ENCODE assay signal across 10 cellular contexts in genomic region chr6:37324131-37325033, GRCh38. TPM values are rescaled to one million over a fixed set of nuclear protein-coding genes. Genes with fewer than 3 reads are reported as not detected.
DNase-seq lines count a peak whose midpoint lies in the region; ATAC-seq, FAIRE-seq and TF ChIP-seq lines count a peak whose summit lies in the region.
"Had no signal": no experiment of that assay in that cellular context is flagged by ENCODE, and none has a peak within 500 bp of the region (broad histone marks: within the 10 kb centered on the region; RNA-seq: fewer than 3 reads in every experiment).

No MANE protein-coding gene starts in this region.

- H3K9me3 Mint-ChIP-seq in naive thymus-derived CD4-positive, alpha-beta T cell, result peaks cover 0 to 1% (median 0%) of the 10 kb centered on the region in 11 donors
- H3K9me3 Mint-ChIP-seq: memory B cell had no signal

- POLR2A ChIA-PET in GM12878 (lab: Charles Lee), result interaction anchor here (0.7 kb wide), 1 partner anchor 1377 kb away, joined by 6 read pairs; no protein-coding TSS in a partner anchor
- POLR2A ChIA-PET in naive thymus-derived CD4-positive, alpha-beta T cell (lab: Charles Lee), result no interaction called here

- no peak for TF ChIP-seq POLR2A in GM12878 (IDR thresholded peaks at IDR 0.05; ENCODE audit: low read depth, low read length)

- H3K27ac ChIP-seq in GM12878 (ENCODE audit: control insufficient read depth, insufficient read depth), result no peak overlapping the region
- H3K27ac ChIP-seq in naive thymus-derived CD4-positive, alpha-beta T cell (ENCODE audit: low read depth, low read length), result no peak overlapping the region
- H3K27ac ChIP-seq: VCaP had no signal

- intact Hi-C loops in GM12878 (cut with micrococcal nuclease; ENCODE audit: unreplicated experiment), result loop anchor here (2.0 to 10.0 kb wide), 2 partner anchors 240 to 368 kb away; no protein-coding TSS in a partner anchor
- intact Hi-C loops in naive thymus-derived CD4-positive, alpha-beta T cell (cut with micrococcal nuclease), result loop anchor here (1.0 to 10.0 kb wide), 10 partner anchors 30 to 1348 kb away; partner anchors contain the start of gene CMTR1 (in 1 of the 2)

- no peak overlapping the region for H2AFZ ChIP-seq in GM12878 (ENCODE audit: control insufficient read depth, low read depth, low read length)

- no peaks in the 10 kb centered on the region for H3K9me3 ChIP-seq in GM12878 (replicated peaks; ENCODE audit: control insufficient read depth, insufficient read depth, low read length)
- H3K9me3 ChIP-seq in naive thymus-derived CD4-positive, alpha-beta T cell (ENCODE audit: control insufficient read depth in 2 of 3, low read length in 3 of 3), result no peaks in the 10 kb centered on the region

- H4K20me1 ChIP-seq in GM12878 (ENCODE audit: control insufficient read depth, insufficient read depth), result no peaks in the 10 kb centered on the region

- no peak for FAIRE-seq in GM12878 (lab: Jason Lieb, UNC)

- H3K36me3 ChIP-seq in GM12878 (ENCODE audit: control insufficient read depth in 2 of 2, insufficient read depth in 2 of 2, low read length in 1 of 2), result peaks cover 0 to 10% of the 10 kb centered on the region in 2 experiments; a peak in 3 of 4 replicates
- H3K36me3 ChIP-seq in naive thymus-derived CD4-positive, alpha-beta T cell (ENCODE audit: control insufficient read depth in 2 of 3, insufficient read depth in 3 of 3, low read length in 3 of 3), result peaks cover 0 to 25% (median 4%) of the 10 kb centered on the region in 3 experiments

- H3K27me3 ChIP-seq in GM12878 (replicated peaks in 1 of 2; ENCODE audit: control insufficient read depth in 2 of 2, insufficient read depth in 2 of 2, low read length in 1 of 2), result no peaks in the 10 kb centered on the region
- H3K27me3 ChIP-seq in naive thymus-derived CD4-positive, alpha-beta T cell (ENCODE audit: control insufficient read depth in 2 of 2, insufficient read depth in 2 of 2, low read length in 2 of 2), result no peaks in the 10 kb centered on the region

- no peak overlapping the region for H3K9ac ChIP-seq in GM12878 (ENCODE audit: control insufficient read depth, insufficient read depth, low read length)

- DNase-seq in ELR (ENCODE audit: low read depth) (peak; percentile 91), NCI-H226 (peak; percentile 6), GM12878 (ENCODE audit: low read depth, low spot score) (no peak), NCI-H82 (lab: John Stamatoyannopoulos, UW) (no peak), SIG-M5 (lab: John Stamatoyannopoulos, UW) (no peak)
- no peak for DNase-seq in naive thymus-derived CD4-positive, alpha-beta T cell
- DNase-seq in effector CD4-positive, alpha-beta T cell, result no peak

- no peak overlapping the region for H3K4me3 ChIP-seq in GM12878
- H3K4me3 ChIP-seq in naive thymus-derived CD4-positive, alpha-beta T cell (ENCODE audit: low read length), result no peak overlapping the region

- SMC1A ChIA-PET in GM12878 (lab: Charles Lee; ENCODE audit: uncharacterized antibody, unreplicated experiment), result interaction anchor here (0.6 to 1.5 kb wide), 5 partner anchors 10 to 519 kb away, joined by 3 to 4 read pairs (median 3); no protein-coding TSS in a partner anchor

- H3K27me3 Mint-ChIP-seq in naive thymus-derived CD4-positive, alpha-beta T cell, result no peaks in the 10 kb centered on the region
- H3K27me3 Mint-ChIP-seq: memory B cell had no signal

- no peak overlapping the region for H3K4me3 Mint-ChIP-seq in naive thymus-derived CD4-positive, alpha-beta T cell
- H3K4me3 Mint-ChIP-seq: memory B cell had no signal

- in situ Hi-C loops in GM12878 (cut with MboI), result loop anchor here (5.0 kb wide), 1 partner anchor 368 kb away; no protein-coding TSS in a partner anchor

- no TSS peak for BruUV-seq in GM12878 (replicated peaks; lab: Mats Ljungman, UMichigan)

- ATAC-seq in GM12878 (no peak), HG03521 (IDR thresholded peaks at IDR 0.05; ENCODE audit: unreplicated experiment) (no peak)
- ATAC-seq in naive thymus-derived CD4-positive, alpha-beta T cell, result no peak

- TF ChIP-seq CTCF in GM12878 (IDR thresholded peaks at IDR 0.05 in 2 of 3, conservative IDR thresholded peaks at IDR 0.05 in 1 of 3; ENCODE audit: control insufficient read depth in 2 of 3, extremely low read depth in 1 of 3, insufficient read depth in 1 of 3, low read depth in 3 of 3, low read length in 3 of 3), result no peak

- RAD21 ChIA-PET in GM12878 (lab: Charles Lee; ENCODE audit: unreplicated experiment), result interaction anchor here (0.7 to 1.7 kb wide), 8 partner anchors 10 to 368 kb away, joined by 3 to 10 read pairs (median 4); no protein-coding TSS in a partner anchor

- peaks cover 0 to 4% (median 3%) of the 10 kb centered on the region in 5 donors for H3K36me3 Mint-ChIP-seq in naive thymus-derived CD4-positive, alpha-beta T cell

- no peak for TF ChIP-seq RAD21 in GM12878 (IDR thresholded peaks at IDR 0.05; ENCODE audit: insufficient read depth, low read depth, low read length)

- peak overlapping the region in 5 of 9 donors; percentile 2 to 48 (median 11) for H3K27ac Mint-ChIP-seq in naive thymus-derived CD4-positive, alpha-beta T cell
- H3K27ac Mint-ChIP-seq: memory B cell had no signal

- no peaks in the 10 kb centered on the region for H3K4me1 ChIP-seq in GM12878 (ENCODE audit: control insufficient read depth, insufficient read depth, low read length)
- H3K4me1 ChIP-seq in naive thymus-derived CD4-positive, alpha-beta T cell (ENCODE audit: control insufficient read depth in 2 of 2, insufficient read depth in 2 of 2, low read length in 2 of 2), result no peaks in the 10 kb centered on the region

- CTCF ChIA-PET in GM12878 (lab: Yijun Ruan, JAX), result interaction anchor here (1.1 to 3.7 kb wide), 11 partner anchors 8 to 375 kb away, joined by 3 to 61 read pairs (median 6); partner anchors contain the start of gene CMTR1
- CTCF ChIA-PET in naive thymus-derived CD4-positive, alpha-beta T cell (lab: Charles Lee), result interaction anchor here (0.6 to 1.7 kb wide), 3 partner anchors 170 to 368 kb away, joined by 4 to 17 read pairs (median 6); no protein-coding TSS in a partner anchor

- WGBS in GM12878 (ENCODE audit: insufficient coverage, insufficient replicate concordance, low lambda C conversion rate, missing lambda C conversion rate), result 31% methylated on average over 4 of the region's 4 CpGs

- TF ChIP-seq EP300 in GM12878 (IDR thresholded peaks at IDR 0.05; ENCODE audit: borderline replicate concordance in 1 of 2, control insufficient read depth in 1 of 2, low read depth in 2 of 2, low read length in 2 of 2), result no peak

- H3K4me2 ChIP-seq in GM12878 (ENCODE audit: control insufficient read depth, insufficient read depth), result no peak overlapping the region

- peaks cover 0 to 16% (median 4%) of the 10 kb centered on the region in 7 donors for H3K4me1 Mint-ChIP-seq in naive thymus-derived CD4-positive, alpha-beta T cell

- H3K79me2 ChIP-seq in GM12878 (ENCODE audit: control insufficient read depth, insufficient read depth, low read length), result no peaks in the 10 kb centered on the region

TF ChIP-seq in GM12878, 131 proteins besides CTCF, POLR2A, EP300 and RAD21 (continues in another document):
- TF ChIP-seq NR2C1 (IDR thresholded peaks at IDR 0.05) (no peak), CHD2 (IDR thresholded peaks at IDR 0.05; ENCODE audit: borderline replicate concordance, low read depth, low read length) (no peak), USF1 (IDR thresholded peaks at IDR 0.05; ENCODE audit: borderline replicate concordance, extremely low read length, insufficient read depth, low read depth, low read length) (no peak), BCL3 (IDR thresholded peaks at IDR 0.05; ENCODE audit: borderline replicate concordance, insufficient read depth, low read depth, low read length, poor library complexity, severe bottlenecking) (peak; percentile 63), ZBED1 (IDR thresholded peaks at IDR 0.05; ENCODE audit: borderline replicate concordance) (no peak)

RNA-seq across cellular contexts. Expression of gene RNF8, which starts 29.4 kb away (rescaled TPM):
- 33.3 and 35.6 TPM in 2 replicates for total RNA-seq in GM12878 (2013; cell fraction: nucleolus; rRNA removed)
- total RNA-seq in GM12878 (2014; rRNA removed) (19.3 and 21.6 TPM in 2 replicates), GM12878 (2014; rRNA removed; fragmentation: Illumina TruSeq; extraction: Trizol) (25.1 and 30.0 TPM in 2 replicates), GM12878 (2021) (19.2 and 20.7 TPM in 2 replicates)
- polyA plus RNA-seq in GM12878 (2011; ENCODE audit: low read depth), result 13.4 TPM
- polyA plus RNA-seq in GM12878 (2011; rRNA removed) (27.1 and 30.4 TPM in 2 replicates), GM12878 (2014; fragmentation: Illumina TruSeq; extraction: Trizol) (25.2 and 35.6 TPM in 2 replicates), GM12878 (2014; fragmentation: Nextera tagmentation; extraction: Ambion mirVana) (10 to 100 TPM in 1 of 2 experiments, 1 to 10 TPM in 1; 7.8 to 12.3 TPM), GM12878 (2014; rRNA removed) (21.8 and 23.1 TPM in 2 replicates), GM12878 (2016; fragmentation: Nextera tagmentation; extraction: Ambion mirVana) (10 to 100 TPM; 23.4 to 30.2 TPM)
- polyA plus RNA-seq in GM12878 (2011; cell fraction: cytosol; rRNA removed), result 13.4 and 14.5 TPM in 2 replicates
- 21.7 and 28.3 TPM in 2 replicates for polyA plus RNA-seq in GM12878 (2011; cell fraction: nucleus; rRNA removed)
- polyA plus RNA-seq in GM12878 (2012), result 12.4 and 15.6 TPM in 2 replicates
- polyA minus RNA-seq in GM12878 (2011; rRNA and poly(A)+ RNA removed), result 10.2 and 13.9 TPM in 2 replicates
- 6.1 and 6.5 TPM in 2 replicates for polyA minus RNA-seq in GM12878 (2011; cell fraction: cytosol; rRNA and poly(A)+ RNA removed)
- polyA minus RNA-seq in GM12878 (2011; cell fraction: nucleus; rRNA and poly(A)+ RNA removed), result 12.6 and 15.0 TPM in 2 replicates
- total RNA-seq in naive thymus-derived CD4-positive, alpha-beta T cell, result 10 to 100 TPM in 3 of 5 experiments, 1 to 10 TPM in 2; 7.1 to 26.0 (median 15.8) TPM
- polyA plus RNA-seq in naive thymus-derived CD4-positive, alpha-beta T cell, result 10 to 100 TPM; 12.6 to 16.8 TPM

Comparison
In these comparisons a context has a peak if more than half of its experiments do, and no peak if none do; other contexts are left out.
1. DNase-seq: peak in ELR (single experiment) and NCI-H226 (single experiment); none in GM12878 (single experiment), naive thymus-derived CD4-positive, alpha-beta T cell (0 of 9), effector CD4-positive, alpha-beta T cell (single experiment), NCI-H82 (single experiment) and SIG-M5 (single experiment).